In the genomic region with DNA sequence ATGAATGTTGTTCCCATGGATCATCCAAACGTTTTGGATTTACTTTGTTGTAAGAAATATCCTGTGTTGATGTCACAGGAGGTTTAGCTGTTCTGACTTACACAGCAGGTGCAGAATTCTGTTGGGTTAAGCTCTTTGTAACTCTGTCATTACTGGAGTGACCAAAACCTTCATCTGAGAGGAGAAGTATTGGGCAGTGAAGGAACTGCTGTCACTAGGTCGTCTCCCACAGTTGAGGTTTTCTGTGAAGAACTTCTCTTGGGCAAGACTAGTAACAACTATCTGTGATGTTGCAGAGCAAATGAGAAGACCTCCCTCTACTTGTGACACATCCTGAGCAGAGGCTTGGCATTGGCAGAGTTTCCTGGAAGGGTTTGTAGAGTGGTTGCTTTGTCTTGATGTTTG, we compare ENCODE assay signal across 9 cellular contexts. TPM values are rescaled to one million over a fixed set of nuclear protein-coding genes. Genes with fewer than 3 reads are reported as not detected.
DNase-seq lines count a peak whose midpoint lies in the region; ATAC-seq, FAIRE-seq and TF ChIP-seq lines count a peak whose summit lies in the region.
"Had no signal": no experiment of that assay in that cellular context is flagged by ENCODE, and none has a peak within 500 bp of the region (broad histone marks: within the 10 kb centered on the region; RNA-seq: fewer than 3 reads in every experiment).

No MANE protein-coding gene starts in this region.

- ATAC-seq in A549 (no peak), lung (ENCODE audit: insufficient read depth, low FRiP score) (no peak), HG03432 (IDR thresholded peaks at IDR 0.05; ENCODE audit: unreplicated experiment) (no peak), GM21381 (IDR thresholded peaks at IDR 0.05; ENCODE audit: unreplicated experiment) (no peak)

- TF ChIP-seq EP300 in A549 (IDR thresholded peaks at IDR 0.05) = no peak

- WGBS in A549 (ENCODE audit: missing lambda C conversion rate) = 29% methylated on average over 2 of the region's 2 CpGs
- WGBS in lung, 2 donors = 4 to 8% methylated on average over 2 of the region's 2 CpGs

- CTCF ChIA-PET in A549 (lab: Yijun Ruan, JAX) (interaction anchor here (0.7 to 1.7 kb wide), 3 partner anchors 10 to 246 kb away, joined by 3 to 5 read pairs (median 4); no protein-coding TSS in a partner anchor), HEK293 (lab: Yijun Ruan, JAX) (interaction anchor here (0.8 to 1.3 kb wide), 2 partner anchors 245 to 352 kb away, joined by 3 read pairs; no protein-coding TSS in a partner anchor), HEK293T (lab: Yijun Ruan, JAX) (interaction anchor here (0.6 kb wide), 1 partner anchor 1643 kb away, joined by 3 read pairs; no protein-coding TSS in a partner anchor)

- no peaks in the 10 kb centered on the region; a peak in 1 of 3 replicates for H3K36me3 ChIP-seq in HEK293 (ENCODE audit: control insufficient read depth in 2 of 2, insufficient read depth in 1 of 2, low read length in 2 of 2)
- H3K36me3 ChIP-seq in lung (ENCODE audit: control insufficient read depth in 2 of 2, insufficient read depth in 2 of 2, low read length in 2 of 2) = no peaks in the 10 kb centered on the region

- DNase-seq in A549 (ENCODE audit: low read depth in 1 of 2, low spot score in 1 of 2) (peak in 1 of 2 experiments; percentile 32), amniotic epithelial cell (ENCODE audit: low read depth) (peak; percentile 67), lung (ENCODE audit: low spot score) (no peak), DMS114 treated with DMSO at 0.1 percent for 48 hours (lab: John Stamatoyannopoulos, UW; ENCODE audit: unreplicated experiment) (no peak), HEK293T (ENCODE audit: extremely low spot score) (no peak)
- DNase-seq: activated effector memory CD4-positive, alpha-beta T cell treated with Interleukin-2 at 50 U/mL for 16 hours had no signal

- TF ChIP-seq POLR2A in A549 (IDR thresholded peaks at IDR 0.05; ENCODE audit: low read length) = no peak

- FAIRE-seq in A549 (lab: Jason Lieb, UNC) = no peak

- no peaks in the 10 kb centered on the region for H3K27me3 ChIP-seq in lung (ENCODE audit: control insufficient read depth, insufficient read depth)

- peak overlapping the region; percentile 87 for H3K4me2 ChIP-seq in A549

- TF ChIP-seq CTCF in A549 (IDR thresholded peaks at IDR 0.05) = no peak
- no peak for TF ChIP-seq CTCF in HEK293 (tag by site-specific recombination; IDR thresholded peaks at IDR 0.05)
- no peak for TF ChIP-seq CTCF in lung (IDR thresholded peaks at IDR 0.05; ENCODE audit: control extremely low read depth, extremely low read depth)

- H3K9me3 ChIP-seq in A549 = no peaks in the 10 kb centered on the region
- H3K9me3 ChIP-seq in HEK293 (ENCODE audit: control insufficient read depth, insufficient read depth, low read depth, low read length) = no peaks in the 10 kb centered on the region
- peaks cover 0 to 2% of the 10 kb centered on the region in 2 donors for H3K9me3 ChIP-seq in lung (ENCODE audit: control insufficient read depth in 2 of 2, insufficient read depth in 1 of 2, low read length in 1 of 2)

- H3K27ac ChIP-seq in A549 (no peak overlapping the region), HEK293 (ENCODE audit: extremely low read depth, low read depth, low read length) (no peak overlapping the region), lung (ENCODE audit: low read depth in 1 of 2, low read length in 1 of 2) (peak overlapping the region; percentile 45 to 64)

- H3K4me1 ChIP-seq in A549 = peaks cover 35% of the 10 kb centered on the region
- H3K4me1 ChIP-seq in HEK293 (ENCODE audit: control insufficient read depth, insufficient read depth, low read length) = peaks cover 11% of the 10 kb centered on the region
- peaks cover 0 to 17% of the 10 kb centered on the region in 2 donors for H3K4me1 ChIP-seq in lung (ENCODE audit: control insufficient read depth in 2 of 2, insufficient read depth in 2 of 2, low read length in 2 of 2)

- H3K4me3 ChIP-seq in A549 (no peak overlapping the region), HEK293 (ENCODE audit: low read depth, low read length) (no peak overlapping the region), lung (peak overlapping the region; percentile 10)

- POLR2A ChIA-PET in A549 (lab: Yijun Ruan, JAX) = no interaction called here
- POLR2A ChIA-PET in HEK293 (lab: Yijun Ruan, JAX) = no interaction called here
- POLR2A ChIA-PET in HEK293T (lab: Yijun Ruan, JAX) = no interaction called here

- no peak for TF ChIP-seq RAD21 in A549 (conservative IDR thresholded peaks at IDR 0.05 in 1 of 2, IDR thresholded peaks at IDR 0.05 in 1 of 2)

TF ChIP-seq in A549, 52 proteins besides CTCF, POLR2A, EP300 and RAD21 (continues in another document):
- TF ChIP-seq TFCP2L1 (CRISPR knock-in tag; IDR thresholded peaks at IDR 0.05) (no peak), HOXA7 (CRISPR knock-in tag; IDR thresholded peaks at IDR 0.05) (no peak), HOXB5 (CRISPR knock-in tag; IDR thresholded peaks at IDR 0.05) (no peak), JUN (IDR thresholded peaks at IDR 0.05) (no peak), ZNF302 (CRISPR knock-in tag; IDR thresholded peaks at IDR 0.05) (no peak), RNF2 (IDR thresholded peaks at IDR 0.05; ENCODE audit: borderline replicate concordance, low read depth) (no peak), JUNB (IDR thresholded peaks at IDR 0.05) (no peak)
- TF ChIP-seq, protein P1, sequence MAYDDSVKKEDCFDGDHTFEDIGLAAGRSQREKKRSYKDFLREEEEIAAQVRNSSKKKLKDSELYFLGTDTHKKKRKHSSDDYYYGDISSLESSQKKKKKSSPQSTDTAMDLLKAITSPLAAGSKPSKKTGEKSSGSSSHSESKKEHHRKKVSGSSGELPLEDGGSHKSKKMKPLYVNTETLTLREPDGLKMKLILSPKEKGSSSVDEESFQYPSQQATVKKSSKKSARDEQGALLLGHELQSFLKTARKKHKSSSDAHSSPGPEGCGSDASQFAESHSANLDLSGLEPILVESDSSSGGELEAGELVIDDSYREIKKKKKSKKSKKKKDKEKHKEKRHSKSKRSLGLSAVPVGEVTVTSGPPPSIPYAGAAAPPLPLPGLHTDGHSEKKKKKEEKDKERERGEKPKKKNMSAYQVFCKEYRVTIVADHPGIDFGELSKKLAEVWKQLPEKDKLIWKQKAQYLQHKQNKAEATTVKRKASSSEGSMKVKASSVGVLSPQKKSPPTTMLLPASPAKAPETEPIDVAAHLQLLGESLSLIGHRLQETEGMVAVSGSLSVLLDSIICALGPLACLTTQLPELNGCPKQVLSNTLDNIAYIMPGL (CRISPR knock-in tag; IDR thresholded peaks at IDR 0.05; ENCODE audit: borderline replicate concordance) = no peak

TF ChIP-seq in HEK293, 187 proteins besides CTCF, POLR2A, EP300 and RAD21:
- TF ChIP-seq ZFHX2 (tag by site-specific recombination; conservative IDR thresholded peaks at IDR 0.05) (no peak), ZNF600 (tag by site-specific recombination; IDR thresholded peaks at IDR 0.05) (peak; percentile 62; the same call in 1 of the 2 replicates)

TF ChIP-seq in HEK293T, 16 proteins besides CTCF, POLR2A, EP300 and RAD21:
- no peak for TF ChIP-seq ARNT (IDR thresholded peaks at IDR 0.05)
- no peak for TF ChIP-seq SUZ12 (IDR thresholded peaks at IDR 0.05)
- TF ChIP-seq FOXM1 (IDR thresholded peaks at IDR 0.05; ENCODE audit: borderline replicate concordance) = no peak
- no peak for TF ChIP-seq FOXK2 (IDR thresholded peaks at IDR 0.05)
- TF ChIP-seq, protein P2, sequence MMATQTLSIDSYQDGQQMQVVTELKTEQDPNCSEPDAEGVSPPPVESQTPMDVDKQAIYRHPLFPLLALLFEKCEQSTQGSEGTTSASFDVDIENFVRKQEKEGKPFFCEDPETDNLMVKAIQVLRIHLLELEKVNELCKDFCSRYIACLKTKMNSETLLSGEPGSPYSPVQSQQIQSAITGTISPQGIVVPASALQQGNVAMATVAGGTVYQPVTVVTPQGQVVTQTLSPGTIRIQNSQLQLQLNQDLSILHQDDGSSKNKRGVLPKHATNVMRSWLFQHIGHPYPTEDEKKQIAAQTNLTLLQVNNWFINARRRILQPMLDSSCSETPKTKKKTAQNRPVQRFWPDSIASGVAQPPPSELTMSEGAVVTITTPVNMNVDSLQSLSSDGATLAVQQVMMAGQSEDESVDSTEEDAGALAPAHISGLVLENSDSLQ (IDR thresholded peaks at IDR 0.05) = no peak
TF ChIP-seq in HEK293T: peak in this region for 0.

RNA-seq across cellular contexts. Expression of a gene that starts 2.9 kb away (rescaled TPM):
- 126 and 201 TPM in 2 replicates for polyA plus RNA-seq in A549 (2011; rRNA removed)
- polyA plus RNA-seq in A549 (2012; cell fraction: cytosol; rRNA removed) = 23.9 and 24.0 TPM in 2 replicates
- polyA plus RNA-seq in A549 (2012; cell fraction: nucleus; rRNA removed) = 235 and 325 TPM in 2 replicates
- polyA plus RNA-seq in A549 (2017; fragmentation: RNase III; extraction: RNeasy Plus Mini Kit Qiagen cat#74134 plus additional on column Dnase treatment) = 105 to 117 TPM (median 115 TPM) in 3 replicates
- polyA minus RNA-seq in A549 (2011; rRNA and poly(A)+ RNA removed) = 264 and 290 TPM in 2 replicates
- total RNA-seq in lung = 100 to 1,000 TPM; 431 to 715 TPM
- 100 to 1,000 TPM in 1 of 2 donors, 10 to 100 TPM in 1; 89.4 to 120 TPM for polyA plus RNA-seq in lung

Comparison
In these comparisons a context has a peak if more than half of its experiments do, and no peak if none do; other contexts are left out.
1. H3K27ac ChIP-seq: peak in lung (2 of 2); none in A549 (0 of 2) and HEK293 (single experiment).